1 cellular context compared by ENCODE assay signal in genomic region chr10:12707461-12708185, GRCh38.
TF ChIP-seq lines count a peak whose summit lies in the region.

No MANE protein-coding gene starts in this region.

TF ChIP-seq in HEK293, 187 proteins besides CTCF, POLR2A, EP300 and RAD21 (continued from another document):
- peak; percentile 75 for TF ChIP-seq ZNF843 (tag by site-specific recombination; IDR thresholded peaks at IDR 0.05)
- peak; percentile 72 for TF ChIP-seq SP7 (tag by site-specific recombination; IDR thresholded peaks at IDR 0.05)
- no peak for TF ChIP-seq ZNF623 (tag by site-specific recombination; IDR thresholded peaks at IDR 0.05)
- no peak for TF ChIP-seq ZNF660 (tag by site-specific recombination; IDR thresholded peaks at IDR 0.05)
- TF ChIP-seq WT1 (tag by site-specific recombination; IDR thresholded peaks at IDR 0.05): peak; percentile 95
- TF ChIP-seq ZNF341 (tag by site-specific recombination; IDR thresholded peaks at IDR 0.05; ENCODE audit: low read depth): no peak
- no peak for TF ChIP-seq HOXC10 (CRISPR knock-in tag; IDR thresholded peaks at IDR 0.05)
- TF ChIP-seq ZNF416 (tag by site-specific recombination; IDR thresholded peaks at IDR 0.05): no peak
- no peak for TF ChIP-seq ZNF549 (tag by site-specific recombination; IDR thresholded peaks at IDR 0.05)
- 0 out of 2 replicates have a peak, but pooled peaks have one; percentile 43 for TF ChIP-seq ZEB2 (tag by site-specific recombination; IDR thresholded peaks at IDR 0.05)
- TF ChIP-seq PRDM6 (tag by site-specific recombination; IDR thresholded peaks at IDR 0.05): peak; percentile 65
- peak; percentile 57 for TF ChIP-seq KLF10 (tag by site-specific recombination; IDR thresholded peaks at IDR 0.05)
- TF ChIP-seq ZIC2 (tag by site-specific recombination; IDR thresholded peaks at IDR 0.05): 0 out of 2 replicates have a peak, but pooled peaks have one; percentile 39
- TF ChIP-seq ZNF639 (tag by site-specific recombination; IDR thresholded peaks at IDR 0.05): 0 out of 2 replicates have a peak, but pooled peaks have one; percentile 31
- no peak for TF ChIP-seq SCRT2 (tag by site-specific recombination; IDR thresholded peaks at IDR 0.05)
- TF ChIP-seq ZNF621 (tag by site-specific recombination; IDR thresholded peaks at IDR 0.05): no peak
- TF ChIP-seq ZNF311 (tag by site-specific recombination; IDR thresholded peaks at IDR 0.05; ENCODE audit: borderline replicate concordance): no peak
- peak; percentile 33; the same call in 1 of the 2 replicates for TF ChIP-seq ZNF335 (tag by site-specific recombination; conservative IDR thresholded peaks at IDR 0.05)
- no peak for TF ChIP-seq ZNF23 (tag by site-specific recombination; IDR thresholded peaks at IDR 0.05; ENCODE audit: borderline replicate concordance)
- peak; percentile 89 for TF ChIP-seq GLIS1 (tag by site-specific recombination; IDR thresholded peaks at IDR 0.05)
- TF ChIP-seq ZNF138 (tag by site-specific recombination; IDR thresholded peaks at IDR 0.05; ENCODE audit: borderline replicate concordance): no peak
- TF ChIP-seq GLIS2 (tag by site-specific recombination; IDR thresholded peaks at IDR 0.05): no peak
- peak; percentile 76 for TF ChIP-seq ZNF629 (tag by site-specific recombination; IDR thresholded peaks at IDR 0.05)
- peak; percentile 91 for TF ChIP-seq TCF7L2 (IDR thresholded peaks at IDR 0.05; ENCODE audit: borderline replicate concordance, low read depth, low read length)
- 0 out of 2 replicates have a peak, but pooled peaks have one; percentile 15 for TF ChIP-seq ZNF394 (tag by site-specific recombination; IDR thresholded peaks at IDR 0.05; ENCODE audit: borderline replicate concordance)
- TF ChIP-seq ZXDB (tag by site-specific recombination; IDR thresholded peaks at IDR 0.05): peak; percentile 57; the same call in 1 of the 2 replicates
- TF ChIP-seq ZBTB26 (tag by site-specific recombination; optimal IDR thresholded peaks at IDR 0.05): no peak
- TF ChIP-seq ZBTB17 (tag by site-specific recombination; IDR thresholded peaks at IDR 0.05): peak; percentile 60; the same call in 1 of the 2 replicates
- TF ChIP-seq ZBTB20 (tag by site-specific recombination; IDR thresholded peaks at IDR 0.05): no peak
- TF ChIP-seq KLF8 (tag by site-specific recombination; IDR thresholded peaks at IDR 0.05): peak; percentile 45; the same call in 1 of the 2 replicates
- peak; percentile 52; the same call in 1 of the 2 replicates for TF ChIP-seq ZNF600 (tag by site-specific recombination; IDR thresholded peaks at IDR 0.05)
- TF ChIP-seq PRDM4 (tag by site-specific recombination; IDR thresholded peaks at IDR 0.05): peak; percentile 48; the same call in 1 of the 2 replicates
- TF ChIP-seq ZSCAN4 (tag by site-specific recombination; IDR thresholded peaks at IDR 0.05): 0 out of 2 replicates have a peak, but pooled peaks have one; percentile 30
- no peak for TF ChIP-seq RBAK (tag by site-specific recombination; IDR thresholded peaks at IDR 0.05)
- TF ChIP-seq ZNF654 (tag by site-specific recombination; IDR thresholded peaks at IDR 0.05; ENCODE audit: low read depth): peak; percentile 36; the same call in 1 of the 2 replicates
- no peak for TF ChIP-seq ZNF37A (tag by site-specific recombination; IDR thresholded peaks at IDR 0.05)
- TF ChIP-seq SP3 (tag by site-specific recombination; IDR thresholded peaks at IDR 0.05): no peak
- TF ChIP-seq MZF1 (tag by site-specific recombination; IDR thresholded peaks at IDR 0.05; ENCODE audit: borderline replicate concordance): peak; percentile 70; the same call in 1 of the 2 replicates
- TF ChIP-seq FEZF1 (tag by site-specific recombination; IDR thresholded peaks at IDR 0.05): peak; percentile 35
- TF ChIP-seq OSR2 (tag by site-specific recombination; IDR thresholded peaks at IDR 0.05): peak; percentile 87
- peak; percentile 43 for TF ChIP-seq ZNF366 (tag by site-specific recombination; conservative IDR thresholded peaks at IDR 0.05)
- TF ChIP-seq ZNF449 (tag by site-specific recombination; IDR thresholded peaks at IDR 0.05): no peak
- TF ChIP-seq ZNF571 (tag by site-specific recombination; IDR thresholded peaks at IDR 0.05): no peak
- no peak for TF ChIP-seq OVOL3 (tag by site-specific recombination; IDR thresholded peaks at IDR 0.05)
- 0 out of 2 replicates have a peak, but pooled peaks have one; percentile 31 for TF ChIP-seq ZNF184 (tag by site-specific recombination; IDR thresholded peaks at IDR 0.05)
- peak; percentile 53; the same call in 1 of the 2 replicates for TF ChIP-seq ZSCAN30 (tag by site-specific recombination; IDR thresholded peaks at IDR 0.05)
- TF ChIP-seq ZNF248 (tag by site-specific recombination; IDR thresholded peaks at IDR 0.05): no peak
- peak; percentile 69 for TF ChIP-seq ZNF513 (tag by site-specific recombination; IDR thresholded peaks at IDR 0.05)
- TF ChIP-seq ZNF707 (tag by site-specific recombination; IDR thresholded peaks at IDR 0.05): no peak
- peak; percentile 58 for TF ChIP-seq ZBTB6 (tag by site-specific recombination; IDR thresholded peaks at IDR 0.05)
- TF ChIP-seq ZFHX2 (tag by site-specific recombination; conservative IDR thresholded peaks at IDR 0.05): no peak
- TF ChIP-seq IKZF3 (tag by site-specific recombination; IDR thresholded peaks at IDR 0.05): 0 out of 2 replicates have a peak, but pooled peaks have one; percentile 27
- no peak for TF ChIP-seq PRDM10 (tag by site-specific recombination; IDR thresholded peaks at IDR 0.05)
